ENCODE assay signal across 19 cellular contexts in the genomic region with DNA sequence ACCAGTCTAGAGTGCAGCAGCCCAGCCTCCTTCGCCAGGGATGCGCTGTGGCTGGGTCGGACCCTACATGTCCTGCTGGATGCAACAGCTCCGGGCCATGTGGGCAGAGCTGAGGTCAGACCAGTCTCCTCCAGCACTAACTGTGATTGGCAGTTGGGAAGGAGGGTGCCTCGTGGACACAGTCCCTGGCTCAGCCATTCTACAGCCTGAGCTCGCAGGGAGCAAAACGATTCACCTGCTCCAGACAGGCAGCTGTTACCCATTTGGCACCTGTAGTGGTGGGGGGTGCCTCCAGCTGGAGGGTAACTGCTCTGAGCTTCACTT. TPM values are rescaled to one million over a fixed set of nuclear protein-coding genes. Genes with fewer than 3 reads are reported as not detected.
DNase-seq lines count a peak whose midpoint lies in the region; ATAC-seq and TF ChIP-seq lines count a peak whose summit lies in the region.
"Had no signal": no experiment of that assay in that cellular context is flagged by ENCODE, and none has a peak within 500 bp of the region (broad histone marks: within the 10 kb centered on the region; RNA-seq: fewer than 3 reads in every experiment).

No MANE protein-coding gene starts in this region.

- H3K36me3 Mint-ChIP-seq in activated T-helper 17 cell treated with anti-CD3 and anti-CD28 coated beads, Interleukin-2, amount 50 U/mL, for 72 hours (ENCODE audit: low read depth): peaks cover 11% of the 10 kb centered on the region
- H3K36me3 Mint-ChIP-seq in stimulated activated effector memory CD8-positive, alpha-beta T cell treated with anti-CD3 and anti-CD28 coated beads, Interleukin-12 subunit alpha, Interleukin-12 subunit beta, amount 100 ng/mL, for 72 hours: peaks cover 13% of the 10 kb centered on the region

- H3K9me3 Mint-ChIP-seq in activated T-helper 17 cell treated with anti-CD3 and anti-CD28 coated beads, Interleukin-2, amount 50 U/mL, for 72 hours: peaks cover 3% of the 10 kb centered on the region
- no peaks in the 10 kb centered on the region for H3K9me3 Mint-ChIP-seq in stimulated activated effector memory CD8-positive, alpha-beta T cell treated with anti-CD3 and anti-CD28 coated beads, Interleukin-12 subunit alpha, Interleukin-12 subunit beta, amount 100 ng/mL, for 72 hours

- no peaks in the 10 kb centered on the region for H3K36me3 ChIP-seq in lower lobe of right lung
- H3K36me3 ChIP-seq: Peyer's patch had no signal

- H3K27ac Mint-ChIP-seq in activated T-helper 17 cell treated with anti-CD3 and anti-CD28 coated beads, Interleukin-2, amount 50 U/mL, for 72 hours: peak overlapping the region; percentile 95
- peak overlapping the region; percentile 75 for H3K27ac Mint-ChIP-seq in stimulated activated effector memory CD8-positive, alpha-beta T cell treated with anti-CD3 and anti-CD28 coated beads, Interleukin-12 subunit alpha, Interleukin-12 subunit beta, amount 100 ng/mL, for 72 hours
- H3K27ac Mint-ChIP-seq: CD4-positive, alpha-beta T cell had no signal

- no peak overlapping the region for H3K4me3 ChIP-seq in lower lobe of right lung
- H3K4me3 ChIP-seq: Peyer's patch had no signal

- intact Hi-C loops in lower lobe of right lung (cut with DNase I): no loop called here

- ATAC-seq in activated T-helper 17 cell treated with anti-CD3 and anti-CD28 coated beads, Interleukin-2, amount 50 U/mL, for 72 hours (replicated peaks): no peak
- no peak for ATAC-seq in lower lobe of right lung
- no peak for ATAC-seq in stimulated activated effector memory CD8-positive, alpha-beta T cell treated with anti-CD3 and anti-CD28 coated beads, Interleukin-12 subunit alpha, Interleukin-12 subunit beta, amount 100 ng/mL, for 72 hours

- H3K4me3 Mint-ChIP-seq in activated T-helper 17 cell treated with anti-CD3 and anti-CD28 coated beads, Interleukin-2, amount 50 U/mL, for 72 hours: no peak overlapping the region
- no peak overlapping the region for H3K4me3 Mint-ChIP-seq in stimulated activated effector memory CD8-positive, alpha-beta T cell treated with anti-CD3 and anti-CD28 coated beads, Interleukin-12 subunit alpha, Interleukin-12 subunit beta, amount 100 ng/mL, for 72 hours
- H3K4me3 Mint-ChIP-seq: B cell; CD4-positive, alpha-beta T cell had no signal

- H3K27ac ChIP-seq in lower lobe of right lung: no peak overlapping the region
- H3K27ac ChIP-seq: KMS-11 had no signal

- no peaks in the 10 kb centered on the region for H3K9me3 ChIP-seq in lower lobe of right lung

- peak; percentile 12 for DNase-seq in NCI-H69 (lab: John Stamatoyannopoulos, UW)
- DNase-seq in lower lobe of right lung: peak; percentile 28
- no peak for DNase-seq in stimulated activated effector memory CD8-positive, alpha-beta T cell treated with anti-CD3 and anti-CD28 coated beads, Interleukin-12 subunit alpha, Interleukin-12 subunit beta, amount 100 ng/mL, for 72 hours (ENCODE audit: low spot score in 2 of 2)
- DNase-seq in NCI-H1105 treated with DMSO at 0.1 percent for 48 hours (lab: John Stamatoyannopoulos, UW): no peak
- no peak for DNase-seq in COR-L47 (lab: John Stamatoyannopoulos, UW)
- DNase-seq in activated naive CD4-positive, alpha-beta T cell treated with Interleukin-2 at 50 U/mL for 16 hours: no peak
- DNase-seq: CD4-positive, alpha-beta T cell; GOT3; NCI-H1092; NCI-H1694; NCI-H446; NCI-H748 treated with DMSO at 0.1 percent for 48 hours; Peyer's patch; SHP77 treated with DMSO at 0.1 percent for 48 hours had no signal

- peaks cover 23% of the 10 kb centered on the region for H3K4me1 Mint-ChIP-seq in activated T-helper 17 cell treated with anti-CD3 and anti-CD28 coated beads, Interleukin-2, amount 50 U/mL, for 72 hours
- peaks cover 46% of the 10 kb centered on the region for H3K4me1 Mint-ChIP-seq in stimulated activated effector memory CD8-positive, alpha-beta T cell treated with anti-CD3 and anti-CD28 coated beads, Interleukin-12 subunit alpha, Interleukin-12 subunit beta, amount 100 ng/mL, for 72 hours

- H3K27me3 ChIP-seq in lower lobe of right lung (ENCODE audit: low read depth): peaks cover 5% of the 10 kb centered on the region
- H3K27me3 ChIP-seq: Peyer's patch had no signal

- no peaks in the 10 kb centered on the region for H3K27me3 Mint-ChIP-seq in activated T-helper 17 cell treated with anti-CD3 and anti-CD28 coated beads, Interleukin-2, amount 50 U/mL, for 72 hours
- H3K27me3 Mint-ChIP-seq: CD4-positive, alpha-beta T cell had no signal

- H3K4me1 ChIP-seq in lower lobe of right lung: no peaks in the 10 kb centered on the region

- no peak for TF ChIP-seq CTCF in lower lobe of right lung (IDR thresholded peaks at IDR 0.05)

RNA-seq across cellular contexts. Expression of gene ASB2, which starts 6.3 kb away (rescaled TPM):
- total RNA-seq in activated T-helper 17 cell treated with anti-CD3 and anti-CD28 coated beads, Interleukin-2, amount 50 U/mL, for 72 hours: 10 to 100 TPM; 48.5 to 68.7 TPM
- 2.4 TPM for total RNA-seq in lower lobe of right lung
- total RNA-seq: MCF 10A had no signal

RNA-seq across cellular contexts. Expression of gene CCDC197, which starts 14.5 kb away (rescaled TPM):
- under 1 TPM in 1 of 2 donors, not detected in 1; 0.37 TPM for total RNA-seq in activated T-helper 17 cell treated with anti-CD3 and anti-CD28 coated beads, Interleukin-2, amount 50 U/mL, for 72 hours
- not detected for total RNA-seq in lower lobe of right lung
- total RNA-seq: B cell; CD4-positive, alpha-beta T cell; Daoy; MCF 10A; Peyer's patch had no signal

RNA-seq across cellular contexts. Expression of gene OTUB2, which starts 43.5 kb away (rescaled TPM):
- total RNA-seq in activated T-helper 17 cell treated with anti-CD3 and anti-CD28 coated beads, Interleukin-2, amount 50 U/mL, for 72 hours: 10 to 100 TPM in 1 of 2 donors, 1 to 10 TPM in 1; 6.3 to 11.0 TPM
- 1.9 TPM for total RNA-seq in lower lobe of right lung
- total RNA-seq: CD4-positive, alpha-beta T cell had no signal

RNA-seq across cellular contexts. Expression of gene FAM181A, which starts 55.5 kb away (rescaled TPM):
- not detected for total RNA-seq in activated T-helper 17 cell treated with anti-CD3 and anti-CD28 coated beads, Interleukin-2, amount 50 U/mL, for 72 hours
- total RNA-seq in lower lobe of right lung: 6.4 TPM
- total RNA-seq: B cell; CD4-positive, alpha-beta T cell; Daoy; MCF 10A; Peyer's patch had no signal

Comparison
In these comparisons a context has a peak if more than half of its experiments do, and no peak if none do; other contexts are left out.
1. DNase-seq: peak in NCI-H69 (single experiment) and lower lobe of right lung (single experiment); none in stimulated activated effector memory CD8-positive, alpha-beta T cell treated with anti-CD3 and anti-CD28 coated beads, Interleukin-12 subunit alpha, Interleukin-12 subunit beta, amount 100 ng/mL, for 72 hours (0 of 2), NCI-H1105 treated with DMSO at 0.1 percent for 48 hours (single experiment), COR-L47 (single experiment) and activated naive CD4-positive, alpha-beta T cell treated with Interleukin-2 at 50 U/mL for 16 hours (single experiment).
2. RNA of gene ASB2, which starts 6.3 kb away (total RNA-seq): 48.5 to 68.7 TPM in activated T-helper 17 cell treated with anti-CD3 and anti-CD28 coated beads, Interleukin-2, amount 50 U/mL, for 72 hours; 2.4 TPM in lower lobe of right lung (single experiment); every median in the first group is over 10 times any median in the second.